In genomic region chr12:125120566-125120965, GRCh38 we compare ENCODE assay signal across 1 cellular context.
TF ChIP-seq lines count a peak whose summit lies in the region.

No MANE protein-coding gene starts in this region.

TF ChIP-seq in HepG2, 621 proteins besides CTCF, POLR2A, EP300 and RAD21:
- TF ChIP-seq ZNF577 (CRISPR knock-in tag; IDR thresholded peaks at IDR 0.05; ENCODE audit: borderline replicate concordance, low read depth) (no peak), MNT (IDR thresholded peaks at IDR 0.05) (peak; percentile 50; the same call in 1 of the 2 replicates)
TF ChIP-seq in HepG2: peak in this region for 1.
